ENCODE assay signal across 11 cellular contexts in the genomic region with DNA sequence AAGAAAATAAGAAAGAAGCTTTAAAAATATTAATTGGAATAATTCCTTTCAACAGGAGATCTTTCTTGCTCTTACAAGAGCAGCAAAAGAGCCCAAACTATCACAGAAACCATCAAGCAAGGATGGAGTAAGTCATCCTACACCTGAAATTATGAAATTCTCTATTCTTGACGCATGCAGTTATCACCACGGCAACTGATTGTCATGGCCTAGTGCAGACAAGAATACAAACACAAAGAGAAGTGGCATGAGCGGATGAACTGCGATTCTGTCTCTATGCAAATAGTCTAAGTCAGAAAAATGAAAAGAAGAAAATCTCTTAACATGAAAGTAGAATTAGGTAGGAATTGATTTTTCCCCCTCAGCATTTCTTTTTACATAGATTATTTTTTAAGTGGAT.
"Had no signal": no experiment of that assay in that cellular context is flagged by ENCODE, and none has a peak within 500 bp of the region (broad histone marks: within the 10 kb centered on the region; RNA-seq: fewer than 3 reads in every experiment).

No MANE protein-coding gene starts in this region.

- DNase-seq: activated CD4-positive, alpha-beta T cell treated with anti-CD3 and anti-CD28 coated beads, Interleukin-2, amount 50 U/mL, for 48 hours; central memory CD4-positive, alpha-beta T cell; dorsolateral prefrontal cortex; foreskin fibroblast; left ventricle myocardium superior; stimulated activated CD4-positive, alpha-beta T cell treated with anti-CD3 and anti-CD28 coated beads, Interleukin-12 subunit alpha, Interleukin-12 subunit beta, amount 100 ng/mL, for 4 hours; stimulated activated CD4-positive, alpha-beta T cell treated with anti-CD3 and anti-CD28 coated beads, Interleukin-1b, Interleukin-23, amount 100 ng/mL, for 48 hours; stimulated activated CD8-positive, alpha-beta memory T cell treated with anti-CD3 and anti-CD28 coated beads, Interleukin-4, amount 100 ng/mL, for 48 hours; stimulated activated naive CD4-positive, alpha-beta T cell; thyroid gland; WERI-Rb-1 had no signal
